1 cellular context compared by ENCODE assay signal in the genomic region with DNA sequence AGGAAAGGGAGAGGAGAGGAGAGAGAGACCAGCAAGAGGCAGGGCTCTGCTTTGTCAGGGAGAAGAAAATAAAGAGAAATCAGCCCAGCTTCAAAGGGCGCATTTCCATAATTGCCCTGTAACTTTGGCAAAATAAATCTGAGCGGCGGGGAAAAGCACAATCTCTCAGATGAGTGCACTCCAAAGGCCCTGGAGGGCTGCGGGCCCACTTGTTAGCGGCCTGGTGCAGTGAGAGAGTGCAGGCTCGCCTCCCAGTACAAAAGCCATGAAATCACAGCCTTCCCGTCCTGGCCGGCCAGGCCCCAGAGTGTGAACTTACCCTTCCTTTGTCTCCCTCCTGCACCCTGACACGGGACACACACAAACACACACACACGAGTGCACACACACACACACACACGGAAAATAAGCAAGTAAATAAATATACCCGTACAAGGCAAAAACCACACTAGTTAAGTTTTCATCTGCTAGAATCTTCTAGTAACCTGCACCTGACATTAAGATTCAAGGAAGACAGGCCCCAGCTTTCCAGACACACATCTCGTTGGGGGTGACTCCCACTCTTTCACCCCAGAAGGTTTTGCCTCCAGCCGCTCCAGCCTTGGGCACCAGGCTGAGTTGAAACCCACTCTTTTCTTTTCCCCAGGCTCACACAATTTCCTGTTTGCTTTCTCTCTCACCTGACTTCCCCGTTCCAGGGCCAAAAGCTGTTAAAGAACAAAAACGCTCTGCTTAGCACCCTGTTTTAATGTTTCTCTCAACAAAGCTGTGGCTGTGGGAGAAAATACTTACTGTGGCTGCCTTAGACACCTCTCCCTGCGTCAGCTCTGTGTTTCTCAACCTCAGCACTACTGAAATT.
TF ChIP-seq lines count a peak whose summit lies in the region.

No MANE protein-coding gene starts in this region.

TF ChIP-seq in HepG2, 621 proteins besides CTCF, POLR2A, EP300 and RAD21 (continued from another document):
- TF ChIP-seq DBP (CRISPR knock-in tag; IDR thresholded peaks at IDR 0.05; ENCODE audit: not compliant biosample characterization) (no peak), ZNF501 (CRISPR knock-in tag; IDR thresholded peaks at IDR 0.05) (0 out of 2 replicates have a peak, but pooled peaks have one; percentile 20), ELF1 (CRISPR knock-in tag; IDR thresholded peaks at IDR 0.05) (no peak), E2F2 (CRISPR knock-in tag; IDR thresholded peaks at IDR 0.05; ENCODE audit: borderline replicate concordance) (no peak), RFXAP (CRISPR knock-in tag; IDR thresholded peaks at IDR 0.05; ENCODE audit: borderline replicate concordance) (no peak), ATF5 (CRISPR knock-in tag; IDR thresholded peaks at IDR 0.05; ENCODE audit: low read depth) (no peak), DR1 (CRISPR knock-in tag; IDR thresholded peaks at IDR 0.05) (no peak), PRDM10 (CRISPR knock-in tag; IDR thresholded peaks at IDR 0.05; ENCODE audit: low read depth) (no peak), PHF21A (CRISPR knock-in tag; IDR thresholded peaks at IDR 0.05) (peak; percentile 35; the same call in 1 of the 2 replicates), SP2 (CRISPR knock-in tag; IDR thresholded peaks at IDR 0.05) (no peak), SOX5 (CRISPR knock-in tag; IDR thresholded peaks at IDR 0.05; ENCODE audit: borderline replicate concordance) (0 out of 2 replicates have a peak, but pooled peaks have one; percentile 28), REL (CRISPR knock-in tag; conservative IDR thresholded peaks at IDR 0.05) (no peak), HOMEZ (CRISPR knock-in tag; IDR thresholded peaks at IDR 0.05; ENCODE audit: low read depth) (no peak), RBM39 (IDR thresholded peaks at IDR 0.05; ENCODE audit: low read depth, low read length, poor library complexity, severe bottlenecking) (no peak), MIXL1 (CRISPR knock-in tag; IDR thresholded peaks at IDR 0.05) (no peak)
- TF ChIP-seq, protein P1, sequence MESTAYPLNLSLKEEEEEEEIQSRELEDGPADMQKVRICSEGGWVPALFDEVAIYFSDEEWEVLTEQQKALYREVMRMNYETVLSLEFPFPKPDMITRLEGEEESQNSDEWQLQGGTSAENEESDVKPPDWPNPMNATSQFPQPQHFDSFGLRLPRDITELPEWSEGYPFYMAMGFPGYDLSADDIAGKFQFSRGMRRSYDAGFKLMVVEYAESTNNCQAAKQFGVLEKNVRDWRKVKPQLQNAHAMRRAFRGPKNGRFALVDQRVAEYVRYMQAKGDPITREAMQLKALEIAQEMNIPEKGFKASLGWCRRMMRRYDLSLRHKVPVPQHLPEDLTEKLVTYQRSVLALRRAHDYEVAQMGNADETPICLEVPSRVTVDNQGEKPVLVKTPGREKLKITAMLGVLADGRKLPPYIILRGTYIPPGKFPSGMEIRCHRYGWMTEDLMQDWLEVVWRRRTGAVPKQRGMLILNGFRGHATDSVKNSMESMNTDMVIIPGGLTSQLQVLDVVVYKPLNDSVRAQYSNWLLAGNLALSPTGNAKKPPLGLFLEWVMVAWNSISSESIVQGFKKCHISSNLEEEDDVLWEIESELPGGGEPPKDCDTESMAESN (CRISPR knock-in tag; conservative IDR thresholded peaks at IDR 0.05): no peak
- TF ChIP-seq, protein P2, sequence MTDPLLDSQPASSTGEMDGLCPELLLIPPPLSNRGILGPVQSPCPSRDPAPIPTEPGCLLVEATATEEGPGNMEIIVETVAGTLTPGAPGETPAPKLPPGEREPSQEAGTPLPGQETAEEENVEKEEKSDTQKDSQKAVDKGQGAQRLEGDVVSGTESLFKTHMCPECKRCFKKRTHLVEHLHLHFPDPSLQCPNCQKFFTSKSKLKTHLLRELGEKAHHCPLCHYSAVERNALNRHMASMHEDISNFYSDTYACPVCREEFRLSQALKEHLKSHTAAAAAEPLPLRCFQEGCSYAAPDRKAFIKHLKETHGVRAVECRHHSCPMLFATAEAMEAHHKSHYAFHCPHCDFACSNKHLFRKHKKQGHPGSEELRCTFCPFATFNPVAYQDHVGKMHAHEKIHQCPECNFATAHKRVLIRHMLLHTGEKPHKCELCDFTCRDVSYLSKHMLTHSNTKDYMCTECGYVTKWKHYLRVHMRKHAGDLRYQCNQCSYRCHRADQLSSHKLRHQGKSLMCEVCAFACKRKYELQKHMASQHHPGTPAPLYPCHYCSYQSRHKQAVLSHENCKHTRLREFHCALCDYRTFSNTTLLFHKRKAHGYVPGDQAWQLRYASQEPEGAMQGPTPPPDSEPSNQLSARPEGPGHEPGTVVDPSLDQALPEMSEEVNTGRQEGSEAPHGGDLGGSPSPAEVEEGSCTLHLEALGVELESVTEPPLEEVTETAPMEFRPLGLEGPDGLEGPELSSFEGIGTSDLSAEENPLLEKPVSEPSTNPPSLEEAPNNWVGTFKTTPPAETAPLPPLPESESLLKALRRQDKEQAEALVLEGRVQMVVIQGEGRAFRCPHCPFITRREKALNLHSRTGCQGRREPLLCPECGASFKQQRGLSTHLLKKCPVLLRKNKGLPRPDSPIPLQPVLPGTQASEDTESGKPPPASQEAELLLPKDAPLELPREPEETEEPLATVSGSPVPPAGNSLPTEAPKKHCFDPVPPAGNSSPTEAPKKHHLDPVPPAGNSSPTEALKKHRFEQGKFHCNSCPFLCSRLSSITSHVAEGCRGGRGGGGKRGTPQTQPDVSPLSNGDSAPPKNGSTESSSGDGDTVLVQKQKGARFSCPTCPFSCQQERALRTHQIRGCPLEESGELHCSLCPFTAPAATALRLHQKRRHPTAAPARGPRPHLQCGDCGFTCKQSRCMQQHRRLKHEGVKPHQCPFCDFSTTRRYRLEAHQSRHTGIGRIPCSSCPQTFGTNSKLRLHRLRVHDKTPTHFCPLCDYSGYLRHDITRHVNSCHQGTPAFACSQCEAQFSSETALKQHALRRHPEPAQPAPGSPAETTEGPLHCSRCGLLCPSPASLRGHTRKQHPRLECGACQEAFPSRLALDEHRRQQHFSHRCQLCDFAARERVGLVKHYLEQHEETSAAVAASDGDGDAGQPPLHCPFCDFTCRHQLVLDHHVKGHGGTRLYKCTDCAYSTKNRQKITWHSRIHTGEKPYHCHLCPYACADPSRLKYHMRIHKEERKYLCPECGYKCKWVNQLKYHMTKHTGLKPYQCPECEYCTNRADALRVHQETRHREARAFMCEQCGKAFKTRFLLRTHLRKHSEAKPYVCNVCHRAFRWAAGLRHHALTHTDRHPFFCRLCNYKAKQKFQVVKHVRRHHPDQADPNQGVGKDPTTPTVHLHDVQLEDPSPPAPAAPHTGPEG (CRISPR knock-in tag; IDR thresholded peaks at IDR 0.05): no peak
